Comparison of ENCODE assay signal across 8 cellular contexts in the genomic region with DNA sequence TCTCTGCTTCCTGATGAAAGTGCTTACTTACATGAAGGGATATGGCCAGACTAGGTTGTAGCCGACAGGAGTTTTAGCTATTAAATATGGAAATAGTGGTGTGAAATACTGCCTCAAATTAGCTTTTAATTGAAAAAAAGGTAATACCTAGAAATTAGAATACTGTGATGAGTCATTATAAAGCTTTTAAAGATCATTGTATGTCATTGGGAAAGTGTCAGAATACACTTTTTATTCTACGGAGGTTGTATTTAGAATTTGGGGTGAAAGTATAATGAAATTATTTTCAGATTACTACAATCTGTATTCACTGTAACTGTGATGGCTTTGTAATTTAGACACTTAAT. TPM values are rescaled to one million over a fixed set of nuclear protein-coding genes. Genes with fewer than 3 reads are reported as not detected.
DNase-seq lines count a peak whose midpoint lies in the region; ATAC-seq lines count a peak whose summit lies in the region.

No MANE protein-coding gene starts in this region.

- H3K4me1 Mint-ChIP-seq in T-helper 1 cell treated with Interleukin-12 subunit alpha and Interleukin-12 subunit beta and Interleukin-4 antibody, amounts not matched to agents 30 μg/mL and 1 μg/mL, for 36 hours (ENCODE audit: low read depth): peaks cover 30% of the 10 kb centered on the region

- H3K4me3 Mint-ChIP-seq in T-helper 1 cell treated with Interleukin-12 subunit alpha and Interleukin-12 subunit beta and Interleukin-4 antibody, amounts not matched to agents 30 μg/mL and 1 μg/mL, for 36 hours: peak overlapping the region; percentile 93

- no peaks in the 10 kb centered on the region for H3K9me3 ChIP-seq in iPS-20b (ENCODE audit: insufficient read depth, low read depth, low read length)
- no peaks in the 10 kb centered on the region for H3K9me3 ChIP-seq in stomach smooth muscle (ENCODE audit: control insufficient read depth in 2 of 2, low read length in 2 of 2)

- H3K9me3 Mint-ChIP-seq in T-helper 1 cell treated with Interleukin-12 subunit alpha and Interleukin-12 subunit beta and Interleukin-4 antibody, amounts not matched to agents 30 μg/mL and 1 μg/mL, for 36 hours: no peaks in the 10 kb centered on the region
- no peaks in the 10 kb centered on the region for H3K9me3 Mint-ChIP-seq in activated naive CD4-positive, alpha-beta T cell treated with anti-CD3 and anti-CD28 coated beads, Interleukin-2, amount 50 U/mL, for 72 hours

- no peak for DNase-seq in T-helper 1 cell
- no peak for DNase-seq in activated naive CD4-positive, alpha-beta T cell treated with anti-CD3 and anti-CD28 coated beads, Interleukin-2, amount 50 U/mL, for 72 hours (ENCODE audit: low spot score in 2 of 2)
- DNase-seq in hepatic stellate cell (ENCODE audit: low spot score): no peak
- DNase-seq in NCI-H526 (lab: John Stamatoyannopoulos, UW): no peak

- peak overlapping the region; percentile 96 for H3K27ac Mint-ChIP-seq in T-helper 1 cell treated with Interleukin-12 subunit alpha and Interleukin-12 subunit beta and Interleukin-4 antibody, amounts not matched to agents 30 μg/mL and 1 μg/mL, for 36 hours
- peak overlapping the region; percentile 93 to 96 for H3K27ac Mint-ChIP-seq in activated naive CD4-positive, alpha-beta T cell treated with anti-CD3 and anti-CD28 coated beads, Interleukin-2, amount 50 U/mL, for 72 hours

- ATAC-seq in activated naive CD4-positive, alpha-beta T cell treated with anti-CD3 and anti-CD28 coated beads, Interleukin-2, amount 50 U/mL, for 72 hours: no peak
- no peak for ATAC-seq in GM18519 (IDR thresholded peaks at IDR 0.05; ENCODE audit: low FRiP score, unreplicated experiment)

- peaks cover 25% of the 10 kb centered on the region for H3K36me3 Mint-ChIP-seq in T-helper 1 cell treated with Interleukin-12 subunit alpha and Interleukin-12 subunit beta and Interleukin-4 antibody, amounts not matched to agents 30 μg/mL and 1 μg/mL, for 36 hours (ENCODE audit: low read depth)
- peaks cover 19 to 22% of the 10 kb centered on the region in 2 donors for H3K36me3 Mint-ChIP-seq in activated naive CD4-positive, alpha-beta T cell treated with anti-CD3 and anti-CD28 coated beads, Interleukin-2, amount 50 U/mL, for 72 hours

- peaks cover 16% of the 10 kb centered on the region for H3K27me3 ChIP-seq in iPS-20b (ENCODE audit: insufficient read depth, low read length)
- H3K27me3 ChIP-seq in stomach smooth muscle (ENCODE audit: control insufficient read depth in 1 of 2, insufficient read depth in 2 of 2, low read length in 2 of 2): no peaks in the 10 kb centered on the region

- H3K9ac ChIP-seq in iPS-20b (ENCODE audit: low read depth, low read length): peak overlapping the region; percentile 90; the same call in 1 of the 2 replicates
- peak overlapping the region in 1 of 2 donors; percentile 93 for H3K9ac ChIP-seq in stomach smooth muscle (ENCODE audit: low read length in 2 of 2)

- H3K4me1 ChIP-seq in iPS-20b (ENCODE audit: insufficient read depth, low read length) (peaks cover 18% of the 10 kb centered on the region; the same call in 1 of the 2 replicates), stomach smooth muscle (ENCODE audit: control insufficient read depth, insufficient read depth, low read length) (no peaks in the 10 kb centered on the region)

- H3K36me3 ChIP-seq in iPS-20b (ENCODE audit: insufficient read depth, low read depth, low read length) (peaks cover 44% of the 10 kb centered on the region), stomach smooth muscle (ENCODE audit: control insufficient read depth in 2 of 2, insufficient read depth in 2 of 2, low read length in 2 of 2) (peaks cover 11 to 24% of the 10 kb centered on the region in 2 donors)

- peak overlapping the region; percentile 96 for H3K4me3 ChIP-seq in iPS-20b (ENCODE audit: low read length)
- peak overlapping the region; percentile 81 to 96 for H3K4me3 ChIP-seq in stomach smooth muscle (ENCODE audit: low read length in 2 of 2)

- no peak overlapping the region for H3K27ac ChIP-seq in iPS-20b (ENCODE audit: low read length)
- peak overlapping the region; percentile 94 for H3K27ac ChIP-seq in stomach smooth muscle (ENCODE audit: low read length)

- H3K27me3 Mint-ChIP-seq in T-helper 1 cell treated with Interleukin-12 subunit alpha and Interleukin-12 subunit beta and Interleukin-4 antibody, amounts not matched to agents 30 μg/mL and 1 μg/mL, for 36 hours (ENCODE audit: low read depth): no peaks in the 10 kb centered on the region

RNA-seq across cellular contexts. Expression of gene PTP4A1, which starts 2.2 kb away (rescaled TPM):
- total RNA-seq in activated naive CD4-positive, alpha-beta T cell treated with anti-CD3 and anti-CD28 coated beads, Interleukin-2, amount 50 U/mL, for 72 hours: 10 to 100 TPM; 46.4 to 77.0 TPM
